10 cellular contexts compared by ENCODE assay signal in the genomic region with DNA sequence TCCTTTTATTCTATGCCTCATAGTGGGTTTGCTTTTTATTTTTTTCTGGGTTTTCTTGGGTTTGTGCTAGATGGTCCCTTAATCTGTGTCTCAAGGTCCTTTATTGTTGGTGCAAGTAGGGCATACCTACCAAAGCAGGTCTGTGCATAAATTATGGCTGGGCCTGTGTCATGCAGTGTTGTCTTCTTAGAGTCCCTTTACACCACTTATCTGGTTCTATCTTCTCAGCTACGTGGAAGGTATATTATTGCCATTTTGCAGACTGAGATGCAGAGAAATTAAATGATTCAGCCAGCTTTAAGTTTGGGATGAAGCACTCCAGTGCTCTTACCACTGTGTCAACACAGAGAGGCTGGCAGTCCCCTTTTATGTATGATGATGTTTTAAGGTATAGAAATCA.
"Had no signal": no experiment of that assay in that cellular context is flagged by ENCODE, and none has a peak within 500 bp of the region (broad histone marks: within the 10 kb centered on the region; RNA-seq: fewer than 3 reads in every experiment).

No MANE protein-coding gene starts in this region.

- DNase-seq: activated CD4-positive, alpha-beta T cell treated with anti-CD3 and anti-CD28 coated beads, Interleukin-2, amount 50 U/mL, for 4 hours; activated naive CD4-positive, alpha-beta T cell treated with anti-CD3 and anti-CD28 coated beads, Interleukin-2, amount 10 ng/mL, durations not matched to agents 7 days and 5 days; glutamatergic neuron; stimulated activated CD4-positive, alpha-beta T cell treated with anti-CD3 and anti-CD28 coated beads, Interleukin-2, amount 100 ng/mL, for 48 hours; stimulated activated naive B cell treated with anti-CD40 and anti-IgM and Interleukin-4, amounts not matched to agents 10 μg/mL and 1 μg/mL and 100 μg/mL, for 72 hours; T-helper 9 cell; transverse colon had no signal

- H3K4me3 ChIP-seq: ascending aorta, lung, transverse colon had no signal

- H3K27me3 ChIP-seq: ascending aorta, transverse colon had no signal

- H3K9me3 ChIP-seq: ascending aorta, transverse colon had no signal

- H3K4me1 ChIP-seq: ascending aorta, transverse colon had no signal

- ATAC-seq: activated CD4-positive, CD25-positive, alpha-beta regulatory T cell treated with anti-CD3 and anti-CD28 coated beads, Interleukin-2, amount 50 U/mL, for 24 hours; stimulated activated naive B cell treated with anti-CD40 and anti-IgM and Interleukin-4, amounts not matched to agents 10 μg/mL and 1 μg/mL and 100 μg/mL, for 72 hours had no signal

- H3K27ac ChIP-seq: ascending aorta, transverse colon had no signal

- H3K36me3 ChIP-seq: ascending aorta, transverse colon had no signal
